Comparison of ENCODE assay signal across 8 cellular contexts in genomic region chr6:18400831-18401446, GRCh38. TPM values are rescaled to one million over a fixed set of nuclear protein-coding genes. Genes with fewer than 3 reads are reported as not detected.
A peak's percentile ranks its signal among the peaks of the same experiment; 100 is the strongest.
DNase-seq lines count a peak whose midpoint lies in the region; ATAC-seq and TF ChIP-seq lines count a peak whose summit lies in the region.

No MANE protein-coding gene starts in this region.

- no peak for DNase-seq in activated CD4-positive, alpha-beta T cell treated with anti-CD3 and anti-CD28 coated beads for 36 hours
- no peak for DNase-seq in activated CD4-positive, alpha-beta T cell treated with anti-CD3 and anti-CD28 coated beads, Interleukin-2, amount 50 U/mL, for 1 hour
- DNase-seq in SJSA1 (ENCODE audit: low read depth in 1 of 2, low spot score in 2 of 2) = peak in 1 of 2 experiments; percentile 53
- DNase-seq in right lobe of liver = no peak
- no peak for DNase-seq in SHP77 treated with DMSO at 0.1 percent for 48 hours (lab: John Stamatoyannopoulos, UW)
- DNase-seq in stimulated activated CD4-positive, alpha-beta T cell treated with anti-CD3 and anti-CD28 coated beads, Interleukin-12 subunit alpha, Interleukin-12 subunit beta, amount 100 ng/mL, for 4 hours = no peak
- no peak for DNase-seq in dorsolateral prefrontal cortex

- CTCF ChIA-PET in activated CD4-positive, alpha-beta T cell treated with anti-CD3 and anti-CD28 coated beads for 36 hours (lab: Charles Lee) = interaction anchor here (0.6 kb wide), 1 partner anchor 107 kb away, joined by 3 read pairs; no protein-coding TSS in a partner anchor

- intact Hi-C loops in activated CD4-positive, alpha-beta T cell treated with anti-CD3 and anti-CD28 coated beads for 36 hours (cut with DNase I, micrococcal nuclease) = loop anchor here in 1 of 2 experiments (5.0 kb wide), 1 partner anchor 86 kb away; no protein-coding TSS in a partner anchor
- intact Hi-C loops in right lobe of liver (cut with DNase I) = no loop called here
- intact Hi-C loops in dorsolateral prefrontal cortex (cut with DNase I) = no loop called here

- ATAC-seq in activated CD4-positive, alpha-beta T cell treated with anti-CD3 and anti-CD28 coated beads for 36 hours = peak; percentile 68
- ATAC-seq in HG02938 (IDR thresholded peaks at IDR 0.05; ENCODE audit: unreplicated experiment) = peak; percentile 93
- ATAC-seq in right lobe of liver = peak; percentile 41 to 67 (median 46)

- H3K27ac ChIP-seq in SJSA1 (peak overlapping the region; percentile 71), right lobe of liver (peak overlapping the region in 2 of 3 donors; percentile 16 to 33), dorsolateral prefrontal cortex (peak overlapping the region in 13 of 59 donors; percentile 1 to 59 (median 24))

- H3K4me3 Mint-ChIP-seq in activated CD4-positive, alpha-beta T cell treated with anti-CD3 and anti-CD28 coated beads for 36 hours = no peak overlapping the region

- peaks cover 23% of the 10 kb centered on the region for H3K4me1 Mint-ChIP-seq in activated CD4-positive, alpha-beta T cell treated with anti-CD3 and anti-CD28 coated beads for 36 hours

- H3K4me1 ChIP-seq in SJSA1 (replicated peaks) (peaks cover 29% of the 10 kb centered on the region), right lobe of liver (peaks cover 0 to 36% (median 13%) of the 10 kb centered on the region in 4 donors)

- H3K27me3 Mint-ChIP-seq in activated CD4-positive, alpha-beta T cell treated with anti-CD3 and anti-CD28 coated beads for 36 hours = no peaks in the 10 kb centered on the region

- no peaks in the 10 kb centered on the region for H3K9me3 Mint-ChIP-seq in activated CD4-positive, alpha-beta T cell treated with anti-CD3 and anti-CD28 coated beads for 36 hours (ENCODE audit: low read depth)

- H3K36me3 ChIP-seq in SJSA1 = peaks cover 20% of the 10 kb centered on the region
- peaks cover 0 to 8% (median 3%) of the 10 kb centered on the region in 4 donors for H3K36me3 ChIP-seq in right lobe of liver

- H3K9me3 ChIP-seq in SJSA1 (replicated peaks) (peaks cover 4% of the 10 kb centered on the region; the same call in 1 of the 2 replicates), right lobe of liver (no peaks in the 10 kb centered on the region)

- no peak overlapping the region for H3K4me3 ChIP-seq in SJSA1
- H3K4me3 ChIP-seq in right lobe of liver = no peak overlapping the region
- H3K4me3 ChIP-seq in dorsolateral prefrontal cortex = no peak overlapping the region

- H3K27me3 ChIP-seq in SJSA1 (replicated peaks) = no peaks in the 10 kb centered on the region
- no peaks in the 10 kb centered on the region for H3K27me3 ChIP-seq in right lobe of liver
- peaks cover 0 to 4% (median 0%) of the 10 kb centered on the region in 45 donors for H3K27me3 ChIP-seq in dorsolateral prefrontal cortex

- TF ChIP-seq CTCF in right lobe of liver (IDR thresholded peaks at IDR 0.05) (no peak), dorsolateral prefrontal cortex (IDR thresholded peaks at IDR 0.05 in 54 of 56, conservative IDR thresholded peaks at IDR 0.05 in 2 of 56; ENCODE audit: low read depth in 1 of 56, partially characterized antibody in 56 of 56) (no peak)

- TF ChIP-seq POLR2A in right lobe of liver (IDR thresholded peaks at IDR 0.05) = no peak

- peak overlapping the region; percentile 82 for H3K27ac Mint-ChIP-seq in activated CD4-positive, alpha-beta T cell treated with anti-CD3 and anti-CD28 coated beads for 36 hours

- POLR2A ChIA-PET in activated CD4-positive, alpha-beta T cell treated with anti-CD3 and anti-CD28 coated beads for 36 hours (lab: Charles Lee) = interaction anchor here (0.7 kb wide), 1 partner anchor 183 kb away, joined by 4 read pairs; no protein-coding TSS in a partner anchor

- 78% methylated on average over 2 of the region's 2 CpGs for WGBS in right lobe of liver (ENCODE audit: insufficient coverage, low coverage, low lambda C conversion rate, missing lambda C conversion rate)

- H3K36me3 Mint-ChIP-seq in activated CD4-positive, alpha-beta T cell treated with anti-CD3 and anti-CD28 coated beads for 36 hours (ENCODE audit: low read depth) = peaks cover 8% of the 10 kb centered on the region

RNA-seq across cellular contexts. Expression of gene RNF144B, which starts 13.8 kb away (rescaled TPM):
- 1 to 10 TPM; 3.4 to 3.9 TPM for total RNA-seq in activated CD4-positive, alpha-beta T cell treated with anti-CD3 and anti-CD28 coated beads for 36 hours
- total RNA-seq in SJSA1 (2014; rRNA removed; shearing (Covaris generic)) = 5.1 and 8.1 TPM in 2 replicates
- 10 to 100 TPM in 3 of 6 experiments, 1 to 10 TPM in 3; 7.6 to 19.1 (median 10.2) TPM for total RNA-seq in right lobe of liver
- 10 to 100 TPM in 75 of 120 experiments, 1 to 10 TPM in 45; 4.7 to 33.9 (median 11.0) TPM for total RNA-seq in dorsolateral prefrontal cortex
